ENCODE assay signal across 17 cellular contexts in genomic region chr12:91181053-91181452, GRCh38. TPM values are rescaled to one million over a fixed set of nuclear protein-coding genes. Genes with fewer than 3 reads are reported as not detected.
A peak's percentile ranks its signal among the peaks of the same experiment; 100 is the strongest.
DNase-seq lines count a peak whose midpoint lies in the region; ATAC-seq and TF ChIP-seq lines count a peak whose summit lies in the region.
"Had no signal": no experiment of that assay in that cellular context is flagged by ENCODE, and none has a peak within 500 bp of the region (broad histone marks: within the 10 kb centered on the region; RNA-seq: fewer than 3 reads in every experiment).

No MANE protein-coding gene starts in this region.

- no peaks in the 10 kb centered on the region for H3K36me3 ChIP-seq in SJSA1

- no peaks in the 10 kb centered on the region for H3K27me3 ChIP-seq in SJSA1 (replicated peaks)

- peak overlapping the region; percentile 75 for H3K27ac ChIP-seq in SJSA1
- H3K27ac ChIP-seq: C4-2B had no signal

- intact Hi-C loops in sciatic nerve (cut with DNase I), result loop anchor here (10.0 kb wide), 1 partner anchor 144 kb away; no protein-coding TSS in a partner anchor

- peak overlapping the region; percentile 45 for H3K4me3 ChIP-seq in AG09309 (ENCODE audit: control insufficient read depth, low read depth, low read length)
- peak overlapping the region; percentile 11 for H3K4me3 ChIP-seq in SJSA1
- peak overlapping the region; percentile 72 for H3K4me3 ChIP-seq in fibroblast of the aortic adventitia (ENCODE audit: low read depth, low read length)

- H3K4me1 ChIP-seq in SJSA1 (replicated peaks), result peaks cover 44% of the 10 kb centered on the region

- DNase-seq in AG09309 (ENCODE audit: low read depth) (no peak), SJSA1 (ENCODE audit: low read depth in 1 of 2, low spot score in 2 of 2) (no peak), fibroblast of the aortic adventitia (ENCODE audit: low read depth) (peak; percentile 60), sciatic nerve (ENCODE audit: low spot score) (no peak), AML-193 (lab: John Stamatoyannopoulos, UW) (no peak), NCI-H2029 treated with DMSO at 0.1 percent for 48 hours (lab: John Stamatoyannopoulos, UW) (no peak), HT-29 (ENCODE audit: low spot score) (no peak), 8988T (no peak)
- DNase-seq: activated CD4-positive, alpha-beta memory T cell treated with anti-CD3 and anti-CD28 coated beads for 36 hours; activated naive CD4-positive, alpha-beta T cell treated with anti-CD3 and anti-CD28 coated beads for 36 hours; naive thymus-derived CD8-positive, alpha-beta T cell; NCI-H1092; NCI-H774; stimulated activated naive CD8-positive, alpha-beta T cell treated with anti-CD3 and anti-CD28 coated beads, Interleukin-15, amount 100 ng/mL, for 72 hours; T-helper 2 cell had no signal

- TF ChIP-seq CTCF in AG09309 (IDR thresholded peaks at IDR 0.05; ENCODE audit: control insufficient read depth, insufficient read depth, low read depth, low read length, missing control alignments) (no peak), fibroblast of the aortic adventitia (IDR thresholded peaks at IDR 0.05; ENCODE audit: insufficient read depth, low read length) (no peak)

- ATAC-seq in sciatic nerve, result peak; percentile 42
- ATAC-seq: naive thymus-derived CD8-positive, alpha-beta T cell; stimulated activated naive CD8-positive, alpha-beta T cell treated with anti-CD3 and anti-CD28 coated beads, Interleukin-15, amount 100 ng/mL, for 72 hours had no signal

- H3K9me3 ChIP-seq in SJSA1 (replicated peaks), result no peaks in the 10 kb centered on the region

RNA-seq across cellular contexts. Expression of gene DCN, which starts 1.6 kb away (rescaled TPM):
- total RNA-seq in SJSA1 (2014; rRNA removed; shearing (Covaris generic)), result 37.2 and 71.4 TPM in 2 replicates
- total RNA-seq in fibroblast of the aortic adventitia (ENCODE audit: low replicate concordance), result 1,482 and 2,298 TPM in 2 replicates
- total RNA-seq in sciatic nerve, result 2,017 TPM
- total RNA-seq in HT-29 (2014; rRNA removed; shearing (Covaris generic)), result not detected in 2 replicates
- total RNA-seq: activated CD4-positive, alpha-beta memory T cell treated with anti-CD3 and anti-CD28 coated beads for 36 hours; activated naive CD4-positive, alpha-beta T cell treated with anti-CD3 and anti-CD28 coated beads for 36 hours; dermis microvascular lymphatic vessel endothelial cell; naive thymus-derived CD8-positive, alpha-beta T cell had no signal

Comparison
In these comparisons a context has a peak if more than half of its experiments do, and no peak if none do; other contexts are left out.
1. H3K4me3 ChIP-seq: peak in every context shown above with its lines; median percentile 72 in fibroblast of the aortic adventitia; 45 in AG09309; 11 in SJSA1.
2. RNA of gene DCN, which starts 1.6 kb away (total RNA-seq): 1,482 to 2,298 TPM in fibroblast of the aortic adventitia, 2,017 TPM in sciatic nerve (single experiment) and 37.2 to 71.4 TPM in SJSA1; not detected in HT-29; every median in the first group is over 10 times any median in the second.